Comparison of ENCODE assay signal across 6 cellular contexts in genomic region chr6:145872669-145873068, GRCh38.
"Had no signal": no experiment of that assay in that cellular context is flagged by ENCODE, and none has a peak within 500 bp of the region (broad histone marks: within the 10 kb centered on the region; RNA-seq: fewer than 3 reads in every experiment).

No MANE protein-coding gene starts in this region.

- H3K4me3 ChIP-seq: GM12878 had no signal

- FAIRE-seq: G401.6, GM12878, GM12892, GM18507 had no signal

- DNase-seq: GDM1, GF-D8 had no signal

- ATAC-seq: GM12878 had no signal
